ENCODE assay signal across 8 cellular contexts in the genomic region with DNA sequence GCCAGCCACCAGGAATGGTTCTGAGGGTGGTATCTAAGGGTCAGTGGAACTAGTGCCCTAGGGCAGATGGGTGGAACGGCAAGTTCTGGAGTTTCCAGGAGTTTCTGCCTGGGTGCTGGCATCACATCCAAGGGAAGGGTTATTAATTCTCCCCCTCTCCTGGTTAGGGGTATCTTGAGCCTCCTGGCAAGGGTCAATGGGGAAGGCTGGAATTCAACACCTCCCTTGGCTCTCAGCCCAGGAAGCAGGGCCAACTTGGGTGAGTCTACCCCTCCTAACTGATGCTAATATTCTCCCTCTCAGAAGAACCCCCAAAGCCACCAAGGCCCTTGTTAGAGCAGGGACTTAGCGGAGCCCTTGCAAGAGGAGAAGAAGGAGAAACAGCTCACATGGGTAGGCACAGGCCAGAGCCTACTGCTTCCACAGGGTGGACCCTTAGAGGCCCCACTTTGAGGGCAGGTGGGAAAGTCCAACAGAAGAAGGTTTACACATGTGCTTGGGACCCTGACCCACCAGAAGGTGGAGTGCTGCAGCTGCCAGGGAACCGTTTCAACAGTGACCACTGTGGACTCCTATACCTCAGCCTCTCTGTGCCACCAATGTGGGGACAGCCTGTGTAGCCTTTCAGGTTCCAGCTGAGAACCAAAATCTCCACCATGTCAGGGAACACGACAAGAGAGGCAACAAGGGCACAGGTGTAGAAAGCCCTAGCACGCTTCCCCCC. TPM values are rescaled to one million over a fixed set of nuclear protein-coding genes. Genes with fewer than 3 reads are reported as not detected.
DNase-seq lines count a peak whose midpoint lies in the region; ATAC-seq and TF ChIP-seq lines count a peak whose summit lies in the region.
"Had no signal": no experiment of that assay in that cellular context is flagged by ENCODE, and none has a peak within 500 bp of the region (broad histone marks: within the 10 kb centered on the region; RNA-seq: fewer than 3 reads in every experiment).

No MANE protein-coding gene starts in this region.

- no peak for TF ChIP-seq CTCF in body of pancreas (IDR thresholded peaks at IDR 0.05)
- no peak for TF ChIP-seq CTCF in osteocyte (IDR thresholded peaks at IDR 0.05)

- peaks cover 8% of the 10 kb centered on the region for H3K36me3 Mint-ChIP-seq in osteocyte (ENCODE audit: unreplicated experiment)

- no peaks in the 10 kb centered on the region for H3K9me3 ChIP-seq in body of pancreas
- H3K9me3 ChIP-seq: SJCRH30 had no signal

- no peaks in the 10 kb centered on the region for H3K9me3 Mint-ChIP-seq in osteocyte (ENCODE audit: unreplicated experiment)

- peak in 3 of 4 donors; percentile 34 to 62 (median 45) for DNase-seq in body of pancreas
- DNase-seq in osteocyte (ENCODE audit: extremely low spot score, unreplicated experiment): no peak
- no peak for DNase-seq in DMS153 (lab: John Stamatoyannopoulos, UW)
- no peak for DNase-seq in NCI-H446 (lab: John Stamatoyannopoulos, UW)
- DNase-seq: SJCRH30; stimulated activated CD4-positive, alpha-beta T cell treated with anti-CD3 and anti-CD28 coated beads, Interleukin-4, amount 100 ng/mL, for 4 hours had no signal

- TF ChIP-seq RAD21 in Ishikawa (IDR thresholded peaks at IDR 0.05; ENCODE audit: low read depth): no peak

- intact Hi-C loops in body of pancreas (cut with DNase I): no loop called here

- H3K27ac Mint-ChIP-seq in osteocyte (ENCODE audit: unreplicated experiment): no peak overlapping the region

- peak overlapping the region in 3 of 4 donors; percentile 4 to 44 (median 31) for H3K27ac ChIP-seq in body of pancreas
- H3K27ac ChIP-seq: SJCRH30 had no signal

- H3K4me1 Mint-ChIP-seq in osteocyte (ENCODE audit: unreplicated experiment): peaks cover 42% of the 10 kb centered on the region

- H3K27me3 Mint-ChIP-seq in osteocyte (ENCODE audit: unreplicated experiment): no peaks in the 10 kb centered on the region

- H3K27me3 ChIP-seq in body of pancreas: no peaks in the 10 kb centered on the region
- H3K27me3 ChIP-seq: SJCRH30 had no signal

- no peak for TF ChIP-seq POLR2A in body of pancreas (IDR thresholded peaks at IDR 0.05)

- H3K4me1 ChIP-seq in body of pancreas: peaks cover 45% of the 10 kb centered on the region

- peak overlapping the region; percentile 96 for H3K4me3 Mint-ChIP-seq in osteocyte (ENCODE audit: unreplicated experiment)

- no peak for ATAC-seq in body of pancreas
- ATAC-seq in GM18873 (IDR thresholded peaks at IDR 0.05; ENCODE audit: low FRiP score, unreplicated experiment): no peak

- 56 to 58% methylated on average over 4 to 5 of the region's 5 CpGs for WGBS in body of pancreas, 2 donors

- H3K4me3 ChIP-seq in body of pancreas: no peak overlapping the region
- H3K4me3 ChIP-seq: SJCRH30 had no signal

- peaks cover 13 to 14% of the 10 kb centered on the region in 2 donors for H3K36me3 ChIP-seq in body of pancreas (replicated peaks in 1 of 2; ENCODE audit: insufficient read depth in 1 of 2, low read depth in 2 of 2)

- TF ChIP-seq EP300 in Ishikawa (IDR thresholded peaks at IDR 0.05; ENCODE audit: borderline replicate concordance): no peak

TF ChIP-seq in Ishikawa, 13 proteins besides CTCF, POLR2A, EP300 and RAD21:
- TF ChIP-seq YY1 (IDR thresholded peaks at IDR 0.05; ENCODE audit: low read depth) (no peak), NFIC (IDR thresholded peaks at IDR 0.05) (peak; percentile 27; the same call in 1 of the 2 replicates), TAF1 (IDR thresholded peaks at IDR 0.05; ENCODE audit: low read depth) (no peak), EGR1 (IDR thresholded peaks at IDR 0.05) (no peak)
- TF ChIP-seq, protein P1, sequence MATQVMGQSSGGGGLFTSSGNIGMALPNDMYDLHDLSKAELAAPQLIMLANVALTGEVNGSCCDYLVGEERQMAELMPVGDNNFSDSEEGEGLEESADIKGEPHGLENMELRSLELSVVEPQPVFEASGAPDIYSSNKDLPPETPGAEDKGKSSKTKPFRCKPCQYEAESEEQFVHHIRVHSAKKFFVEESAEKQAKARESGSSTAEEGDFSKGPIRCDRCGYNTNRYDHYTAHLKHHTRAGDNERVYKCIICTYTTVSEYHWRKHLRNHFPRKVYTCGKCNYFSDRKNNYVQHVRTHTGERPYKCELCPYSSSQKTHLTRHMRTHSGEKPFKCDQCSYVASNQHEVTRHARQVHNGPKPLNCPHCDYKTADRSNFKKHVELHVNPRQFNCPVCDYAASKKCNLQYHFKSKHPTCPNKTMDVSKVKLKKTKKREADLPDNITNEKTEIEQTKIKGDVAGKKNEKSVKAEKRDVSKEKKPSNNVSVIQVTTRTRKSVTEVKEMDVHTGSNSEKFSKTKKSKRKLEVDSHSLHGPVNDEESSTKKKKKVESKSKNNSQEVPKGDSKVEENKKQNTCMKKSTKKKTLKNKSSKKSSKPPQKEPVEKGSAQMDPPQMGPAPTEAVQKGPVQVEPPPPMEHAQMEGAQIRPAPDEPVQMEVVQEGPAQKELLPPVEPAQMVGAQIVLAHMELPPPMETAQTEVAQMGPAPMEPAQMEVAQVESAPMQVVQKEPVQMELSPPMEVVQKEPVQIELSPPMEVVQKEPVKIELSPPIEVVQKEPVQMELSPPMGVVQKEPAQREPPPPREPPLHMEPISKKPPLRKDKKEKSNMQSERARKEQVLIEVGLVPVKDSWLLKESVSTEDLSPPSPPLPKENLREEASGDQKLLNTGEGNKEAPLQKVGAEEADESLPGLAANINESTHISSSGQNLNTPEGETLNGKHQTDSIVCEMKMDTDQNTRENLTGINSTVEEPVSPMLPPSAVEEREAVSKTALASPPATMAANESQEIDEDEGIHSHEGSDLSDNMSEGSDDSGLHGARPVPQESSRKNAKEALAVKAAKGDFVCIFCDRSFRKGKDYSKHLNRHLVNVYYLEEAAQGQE (IDR thresholded peaks at IDR 0.05; ENCODE audit: low read depth): no peak
- TF ChIP-seq, protein P2, sequence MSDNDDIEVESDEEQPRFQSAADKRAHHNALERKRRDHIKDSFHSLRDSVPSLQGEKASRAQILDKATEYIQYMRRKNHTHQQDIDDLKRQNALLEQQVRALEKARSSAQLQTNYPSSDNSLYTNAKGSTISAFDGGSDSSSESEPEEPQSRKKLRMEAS (IDR thresholded peaks at IDR 0.05): no peak
- TF ChIP-seq, protein P3, sequence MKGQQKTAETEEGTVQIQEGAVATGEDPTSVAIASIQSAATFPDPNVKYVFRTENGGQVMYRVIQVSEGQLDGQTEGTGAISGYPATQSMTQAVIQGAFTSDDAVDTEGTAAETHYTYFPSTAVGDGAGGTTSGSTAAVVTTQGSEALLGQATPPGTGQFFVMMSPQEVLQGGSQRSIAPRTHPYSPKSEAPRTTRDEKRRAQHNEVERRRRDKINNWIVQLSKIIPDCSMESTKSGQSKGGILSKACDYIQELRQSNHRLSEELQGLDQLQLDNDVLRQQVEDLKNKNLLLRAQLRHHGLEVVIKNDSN (IDR thresholded peaks at IDR 0.05): no peak

RNA-seq across cellular contexts. Expression of a gene that starts 3.3 kb away (rescaled TPM):
- 10 to 100 TPM; 39.4 to 54.1 TPM for total RNA-seq in body of pancreas
- total RNA-seq in osteocyte: 63.2 and 69.0 TPM in 2 replicates

RNA-seq across cellular contexts. Expression of a gene that starts 5.3 kb away (rescaled TPM):
- 10 to 100 TPM; 11.4 to 29.0 TPM for total RNA-seq in body of pancreas
- total RNA-seq in osteocyte: 17.2 and 18.2 TPM in 2 replicates

RNA-seq across cellular contexts. Expression of a gene that starts 5.4 kb away (rescaled TPM):
- total RNA-seq in body of pancreas (10 to 100 TPM; 27.0 to 30.9 TPM), osteocyte (21.0 and 25.9 TPM in 2 replicates)

RNA-seq across cellular contexts. Expression of a gene that starts 10.5 kb away (rescaled TPM):
- 1 to 10 TPM; 1.3 to 2.3 TPM for total RNA-seq in body of pancreas
- total RNA-seq in osteocyte: 0.50 and 1.6 TPM in 2 replicates

RNA-seq across cellular contexts. Expression of a gene that starts 15.4 kb away (rescaled TPM):
- total RNA-seq in body of pancreas (10 to 100 TPM; 26.7 to 30.0 TPM), osteocyte (12.8 and 13.7 TPM in 2 replicates)

Comparison
In these comparisons a context has a peak if more than half of its experiments do, and no peak if none do; other contexts are left out.
1. DNase-seq: peak in body of pancreas (3 of 4); none in osteocyte (single experiment), DMS153 (single experiment) and NCI-H446 (0 of 2).